ENCODE assay signal across 18 cellular contexts in the genomic region with DNA sequence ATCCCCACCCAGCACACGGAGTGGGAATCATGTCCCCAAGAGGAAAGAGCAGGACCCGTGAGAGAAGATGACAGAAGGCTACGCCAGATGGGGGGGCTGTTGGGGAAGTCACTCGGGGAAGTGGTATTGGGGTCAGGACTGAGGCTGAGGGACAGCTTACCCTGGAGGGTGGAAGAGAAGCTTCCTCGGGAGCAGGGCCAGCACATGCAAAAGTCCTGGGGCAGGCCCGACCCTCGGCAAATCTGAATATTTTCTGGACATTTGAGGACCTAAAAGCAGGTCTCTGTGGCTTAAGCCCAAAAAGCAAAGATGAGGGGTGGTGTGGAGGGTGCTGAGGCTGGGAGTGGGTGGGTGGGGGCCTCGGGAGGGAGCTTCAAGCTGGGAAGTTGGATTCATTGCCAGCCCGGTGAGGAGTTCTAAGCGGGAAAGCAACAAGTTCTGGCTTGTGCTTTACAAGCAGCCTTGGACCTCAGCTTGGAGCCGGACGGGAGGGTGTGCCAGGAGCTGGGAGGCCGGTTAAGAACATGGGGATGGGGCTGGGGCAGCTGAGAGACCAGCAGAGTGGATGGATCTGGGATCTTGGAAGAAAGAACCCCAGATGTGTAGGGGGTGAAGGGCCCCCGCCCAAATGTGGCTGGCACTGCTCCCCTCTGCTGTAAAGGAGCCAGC. TPM values are rescaled to one million over a fixed set of nuclear protein-coding genes. Genes with fewer than 3 reads are reported as not detected.
DNase-seq lines count a peak whose midpoint lies in the region; ATAC-seq and TF ChIP-seq lines count a peak whose summit lies in the region.
"Had no signal": no experiment of that assay in that cellular context is flagged by ENCODE, and none has a peak within 500 bp of the region (broad histone marks: within the 10 kb centered on the region; RNA-seq: fewer than 3 reads in every experiment).

No MANE protein-coding gene starts in this region.

- H2BK12ac ChIP-seq in neuronal stem cell (ENCODE audit: low read length), result no peak overlapping the region

- H3K9ac ChIP-seq in neuronal stem cell (ENCODE audit: low read depth, low read length, poor library complexity), result no peak overlapping the region

- H3K23ac ChIP-seq in neuronal stem cell (ENCODE audit: low read depth, low read length, poor library complexity), result no peak overlapping the region

- peaks cover 2% of the 10 kb centered on the region for H3K79me1 ChIP-seq in neuronal stem cell (ENCODE audit: low read depth, low read length)

- no peaks in the 10 kb centered on the region for H3K27me3 Mint-ChIP-seq in activated T-cell treated with anti-CD3 and anti-CD28 coated beads, Interleukin-2, amount 50 U/mL, for 24 hours
- H3K27me3 Mint-ChIP-seq in brain, result no peaks in the 10 kb centered on the region
- no peaks in the 10 kb centered on the region for H3K27me3 Mint-ChIP-seq in natural killer cell treated with Interleukin-12 subunit alpha and Interleukin-12 subunit beta and Interleukin-15 and Interleukin-18, amount 100 ng/mL, for 72 hours
- H3K27me3 Mint-ChIP-seq: CD4-positive, alpha-beta memory T cell had no signal

- no peak overlapping the region for H3K27ac ChIP-seq in neuronal stem cell (replicated peaks; ENCODE audit: low read length)

- H3K27ac Mint-ChIP-seq in activated T-cell treated with anti-CD3 and anti-CD28 coated beads, Interleukin-2, amount 50 U/mL, for 24 hours, result peak overlapping the region; percentile 56
- H3K27ac Mint-ChIP-seq in brain, result peak overlapping the region in 3 of 5 experiments; percentile 33 to 70 (median 59)
- no peak overlapping the region for H3K27ac Mint-ChIP-seq in natural killer cell treated with Interleukin-12 subunit alpha and Interleukin-12 subunit beta and Interleukin-15 and Interleukin-18, amount 100 ng/mL, for 72 hours
- H3K27ac Mint-ChIP-seq: HFFc6 had no signal

- ATAC-seq in natural killer cell treated with Interleukin-12 subunit alpha and Interleukin-12 subunit beta and Interleukin-15 and Interleukin-18, amount 100 ng/mL, for 72 hours, result no peak
- no peak for ATAC-seq in HG02642 (IDR thresholded peaks at IDR 0.05; ENCODE audit: poor library complexity, unreplicated experiment)
- ATAC-seq: Panc1 had no signal

- no peaks in the 10 kb centered on the region for H3K9me3 ChIP-seq in neuronal stem cell (replicated peaks in 1 of 2; ENCODE audit: control insufficient read depth in 2 of 2, insufficient read depth in 1 of 2, low read depth in 1 of 2, low read length in 2 of 2)

- no peaks in the 10 kb centered on the region for H3K27me3 ChIP-seq in neuronal stem cell (ENCODE audit: control insufficient read depth in 3 of 3, insufficient read depth in 3 of 3, low read depth in 1 of 3, low read length in 3 of 3)

- no peak overlapping the region for H4K91ac ChIP-seq in neuronal stem cell (ENCODE audit: low read depth, low read length, poor library complexity)

- H4K8ac ChIP-seq in neuronal stem cell (ENCODE audit: low read depth, low read length), result no peak overlapping the region

- H3K18ac ChIP-seq in neuronal stem cell (ENCODE audit: low read length), result peak overlapping the region; percentile 76

- no peak overlapping the region for H2AK5ac ChIP-seq in neuronal stem cell (ENCODE audit: low read depth, low read length)

- H3K4me1 ChIP-seq in neuronal stem cell (ENCODE audit: control insufficient read depth in 2 of 2, insufficient read depth in 1 of 2, low read depth in 1 of 2, low read length in 2 of 2), result peaks cover 8 to 15% of the 10 kb centered on the region in 2 donors

- H2AFZ ChIP-seq in neuronal stem cell (ENCODE audit: low read length), result no peak overlapping the region

- H2BK120ac ChIP-seq in neuronal stem cell (ENCODE audit: low read depth, low read length), result no peak overlapping the region

- H3K36me3 ChIP-seq in neuronal stem cell (replicated peaks in 1 of 2; ENCODE audit: control insufficient read depth in 2 of 2, insufficient read depth in 2 of 2, low read length in 2 of 2), result no peaks in the 10 kb centered on the region

- peaks cover 35% of the 10 kb centered on the region for H3K4me1 Mint-ChIP-seq in activated T-cell treated with anti-CD3 and anti-CD28 coated beads, Interleukin-2, amount 50 U/mL, for 24 hours (ENCODE audit: low read depth)
- peaks cover 32% of the 10 kb centered on the region for H3K4me1 Mint-ChIP-seq in brain
- H3K4me1 Mint-ChIP-seq in natural killer cell treated with Interleukin-12 subunit alpha and Interleukin-12 subunit beta and Interleukin-15 and Interleukin-18, amount 100 ng/mL, for 72 hours (ENCODE audit: low read depth in 2 of 2), result peaks cover 10 to 11% of the 10 kb centered on the region in 2 donors

- H3K4ac ChIP-seq in neuronal stem cell (ENCODE audit: low read length), result no peak overlapping the region

- no CpG with 5 or more reads among the region's 14 CpGs for WGBS in neuronal stem cell (ENCODE audit: extremely low coverage in 2 of 2, insufficient read length in 2 of 2, insufficient replicate concordance in 1 of 2), 2 donors

- no peaks in the 10 kb centered on the region for H3K36me3 Mint-ChIP-seq in activated T-cell treated with anti-CD3 and anti-CD28 coated beads, Interleukin-2, amount 50 U/mL, for 24 hours (ENCODE audit: low read depth)
- peaks cover 7% of the 10 kb centered on the region for H3K36me3 Mint-ChIP-seq in brain
- H3K36me3 Mint-ChIP-seq in natural killer cell treated with Interleukin-12 subunit alpha and Interleukin-12 subunit beta and Interleukin-15 and Interleukin-18, amount 100 ng/mL, for 72 hours, result no peaks in the 10 kb centered on the region
- H3K36me3 Mint-ChIP-seq: CD4-positive, alpha-beta memory T cell had no signal

- H3K4me2 ChIP-seq in neuronal stem cell (ENCODE audit: insufficient read depth, low read length, poor library complexity, severe bottlenecking), result no peak overlapping the region

- H2BK15ac ChIP-seq in neuronal stem cell (ENCODE audit: low read length), result no peak overlapping the region

- H3K9me3 Mint-ChIP-seq in activated T-cell treated with anti-CD3 and anti-CD28 coated beads, Interleukin-2, amount 50 U/mL, for 24 hours, result no peaks in the 10 kb centered on the region
- no peaks in the 10 kb centered on the region for H3K9me3 Mint-ChIP-seq in brain
- H3K9me3 Mint-ChIP-seq in natural killer cell treated with Interleukin-12 subunit alpha and Interleukin-12 subunit beta and Interleukin-15 and Interleukin-18, amount 100 ng/mL, for 72 hours, result no peaks in the 10 kb centered on the region
- H3K9me3 Mint-ChIP-seq: CD4-positive, alpha-beta memory T cell; HFFc6 had no signal

- DNase-seq in activated T-cell treated with anti-CD3 and anti-CD28 coated beads, Interleukin-2, amount 50 U/mL, for 24 hours, result no peak
- no peak for DNase-seq in activated T-cell treated with anti-CD3 and anti-CD28 coated beads for 4 hours
- peak; percentile 49 for DNase-seq in HPDE6-E6E7 (ENCODE audit: extremely low spot score)
- DNase-seq in neuronal stem cell (ENCODE audit: low spot score), result no peak
- no peak for DNase-seq in natural killer cell treated with Interleukin-12 subunit alpha and Interleukin-12 subunit beta and Interleukin-15 and Interleukin-18, amount 100 ng/mL, for 72 hours (ENCODE audit: low spot score)
- no peak for DNase-seq in NAMALWA (ENCODE audit: low spot score)
- DNase-seq: AML-193; CD4-positive, alpha-beta memory T cell; GOT3; HFFc6; KG1; NCI-H1105; NCI-H1694 treated with DMSO at 0.1 percent for 48 hours; NCI-H446; SIG-M5 had no signal

- H3K4me3 Mint-ChIP-seq in activated T-cell treated with anti-CD3 and anti-CD28 coated beads, Interleukin-2, amount 50 U/mL, for 24 hours, result no peak overlapping the region
- no peak overlapping the region for H3K4me3 Mint-ChIP-seq in brain
- H3K4me3 Mint-ChIP-seq in natural killer cell treated with Interleukin-12 subunit alpha and Interleukin-12 subunit beta and Interleukin-15 and Interleukin-18, amount 100 ng/mL, for 72 hours, result no peak overlapping the region
- H3K4me3 Mint-ChIP-seq: CD4-positive, alpha-beta memory T cell; HFFc6 had no signal

- peak overlapping the region; percentile 53 for H2BK5ac ChIP-seq in neuronal stem cell (ENCODE audit: low read length)

- peak overlapping the region in 1 of 2 donors; percentile 24 for H3K4me3 ChIP-seq in neuronal stem cell (ENCODE audit: low read length in 2 of 2)

- H3K14ac ChIP-seq in neuronal stem cell (ENCODE audit: low read length), result peak overlapping the region; percentile 89

- TF ChIP-seq CTCF in brain (conservative IDR thresholded peaks at IDR 0.05), result no peak

RNA-seq across cellular contexts. Expression of gene GRAMD4, which starts 34.9 kb away (rescaled TPM):
- 12.6 TPM for polyA plus RNA-seq in brain (ENCODE audit: insufficient read depth, low read depth, low replicate concordance)
- polyA plus RNA-seq in neuronal stem cell (2013, experiment 1 of 2), result 13.1 TPM
- 11.3 TPM for polyA plus RNA-seq in neuronal stem cell (2013, experiment 2 of 2)
- total RNA-seq in natural killer cell treated with Interleukin-12 subunit alpha and Interleukin-12 subunit beta and Interleukin-15 and Interleukin-18, amount 100 ng/mL, for 72 hours, result 10 to 100 TPM in 1 of 2 donors, 1 to 10 TPM in 1; 6.8 to 21.4 TPM

Comparison
In these comparisons a context has a peak if more than half of its experiments do, and no peak if none do; other contexts are left out.
1. H3K27ac Mint-ChIP-seq: peak in activated T-cell treated with anti-CD3 and anti-CD28 coated beads, Interleukin-2, amount 50 U/mL, for 24 hours (single experiment) and brain (3 of 5); none in natural killer cell treated with Interleukin-12 subunit alpha and Interleukin-12 subunit beta and Interleukin-15 and Interleukin-18, amount 100 ng/mL, for 72 hours (0 of 2).